34 cellular contexts compared by ENCODE assay signal in genomic region chrY:7966915-7967314, GRCh38.
"Had no signal": no experiment of that assay in that cellular context is flagged by ENCODE, and none has a peak within 500 bp of the region (broad histone marks: within the 10 kb centered on the region; RNA-seq: fewer than 3 reads in every experiment).

No MANE protein-coding gene starts in this region.

- DNase-seq: activated B cell treated with CpG ODN at 0.5 μM for 24 hours; activated CD4-positive, alpha-beta memory T cell treated with anti-CD3 and anti-CD28 coated beads for 36 hours; activated CD4-positive, alpha-beta T cell treated with anti-CD3 and anti-CD28 coated beads for 48 hours; activated CD4-positive, alpha-beta T cell treated with anti-CD3 and anti-CD28 coated beads, Interleukin-2, amount 50 U/mL, for 1 hour; activated CD4-positive, alpha-beta T cell treated with anti-CD3 and anti-CD28 coated beads, Interleukin-2, amount 50 U/mL, for 4 hours; activated CD4-positive, CD25-positive, alpha-beta regulatory T cell treated with anti-CD3 and anti-CD28 coated beads, Interleukin-2, amount 50 U/mL, for 72 hours; activated CD8-positive, alpha-beta memory T cell treated with anti-CD3 and anti-CD28 coated beads, Interleukin-2, amount 50 U/mL, for 4 hours; activated effector memory CD4-positive, alpha-beta T cell treated with Interleukin-2 at 50 U/mL for 16 hours; activated gamma-delta T cell; activated naive CD4-positive, alpha-beta T cell treated with anti-CD3 and anti-CD28 coated beads for 36 hours; activated naive CD4-positive, alpha-beta T cell treated with anti-CD3 and anti-CD28 coated beads, Interleukin-2, amount 50 U/mL, for 16 hours; activated naive CD8-positive, alpha-beta T cell treated with anti-CD3 and anti-CD28 coated beads, Interleukin-2, amount 10 ng/mL, durations not matched to agents 7 days and 5 days; activated naive CD8-positive, alpha-beta T cell treated with anti-CD3 and anti-CD28 coated beads, Interleukin-2, amount 50 U/mL, for 24 hours; activated T-cell treated with anti-CD3 and anti-CD28 coated beads for 4 hours; activated T-cell treated with anti-CD3 and anti-CD28 coated beads, Interleukin-2, amount 50 U/mL, for 1 hour; activated T-cell treated with anti-CD3 and anti-CD28 coated beads, Interleukin-2, amount 50 U/mL, for 4 hours; activated T-cell treated with anti-CD3 and anti-CD28 coated beads, Interleukin-2, amount 50 U/mL, for 72 hours; amygdala; anterior cingulate cortex; caudate nucleus; cerebellar nuclear complex; SW 1271; T-helper 1 cell; T-helper 9 cell had no signal

- H3K4me1 Mint-ChIP-seq: activated B cell treated with CpG ODN at 0.5 μM for 24 hours; activated naive CD8-positive, alpha-beta T cell treated with anti-CD3 and anti-CD28 coated beads, Interleukin-2, amount 10 ng/mL, durations not matched to agents 7 days and 5 days; activated naive CD8-positive, alpha-beta T cell treated with anti-CD3 and anti-CD28 coated beads, Interleukin-2, amount 50 U/mL, for 24 hours; brain; central memory CD8-positive, alpha-beta T cell had no signal

- H3K27me3 Mint-ChIP-seq: activated B cell treated with CpG ODN at 0.5 μM for 24 hours; activated CD4-positive, alpha-beta memory T cell treated with anti-CD3 and anti-CD28 coated beads for 36 hours; activated naive CD8-positive, alpha-beta T cell; activated naive CD8-positive, alpha-beta T cell treated with anti-CD3 and anti-CD28 coated beads, Interleukin-2, amount 10 ng/mL, durations not matched to agents 7 days and 5 days; activated naive CD8-positive, alpha-beta T cell treated with anti-CD3 and anti-CD28 coated beads, Interleukin-2, amount 50 U/mL, for 24 hours; brain; central memory CD8-positive, alpha-beta T cell had no signal

- H3K36me3 ChIP-seq: ascending aorta, cardiac muscle cell had no signal

- H3K9me3 Mint-ChIP-seq: activated B cell treated with CpG ODN at 0.5 μM for 24 hours; activated CD4-positive, alpha-beta memory T cell treated with anti-CD3 and anti-CD28 coated beads for 36 hours; activated naive CD4-positive, alpha-beta T cell treated with anti-CD3 and anti-CD28 coated beads for 36 hours; activated naive CD8-positive, alpha-beta T cell treated with anti-CD3 and anti-CD28 coated beads, Interleukin-2, amount 10 ng/mL, durations not matched to agents 7 days and 5 days; activated naive CD8-positive, alpha-beta T cell treated with anti-CD3 and anti-CD28 coated beads, Interleukin-2, amount 50 U/mL, for 24 hours; activated T-cell treated with anti-CD3 and anti-CD28 coated beads, Interleukin-2, amount 50 U/mL, for 4 hours; activated T-cell treated with anti-CD3 and anti-CD28 coated beads, Interleukin-2, amount 50 U/mL, for 72 hours; activated T-helper 1 cell treated with anti-CD3 and anti-CD28 coated beads, Interleukin-12 subunit alpha, Interleukin-12 subunit beta, Interleukin-2, Interleukin-4 antibody, amounts not matched to agents 30 ng/mL and 10 ng/mL and 1 ng/mL, durations not matched to agents 14 hours and 24 hours and 36 hours; activated T-helper 2 cell treated with anti-CD3 and anti-CD28 coated beads, Interferon-gamma antibody, Interleukin-2, Interleukin-4, amounts not matched to agents 10 μg/mL and 5 μg/mL and 100 μg/mL, durations not matched to agents 14 hours and 24 hours and 36 hours; brain; central memory CD8-positive, alpha-beta T cell; T-helper 1 cell treated with Interleukin-12 subunit alpha and Interleukin-12 subunit beta and Interleukin-4 antibody, amounts not matched to agents 30 μg/mL and 1 μg/mL, for 36 hours; T-helper 2 cell treated with Interferon-gamma antibody and Interleukin-4, amounts not matched to agents 5 μg/mL and 100 μg/mL, for 36 hours had no signal

- H3K27me3 ChIP-seq: ascending aorta, cardiac muscle cell had no signal

- H3K4me3 Mint-ChIP-seq: activated B cell treated with CpG ODN at 0.5 μM for 24 hours; activated CD4-positive, alpha-beta memory T cell treated with anti-CD3 and anti-CD28 coated beads for 36 hours; activated naive CD4-positive, alpha-beta T cell treated with anti-CD3 and anti-CD28 coated beads for 36 hours; activated naive CD8-positive, alpha-beta T cell; activated naive CD8-positive, alpha-beta T cell treated with anti-CD3 and anti-CD28 coated beads, Interleukin-2, amount 10 ng/mL, durations not matched to agents 7 days and 5 days; activated naive CD8-positive, alpha-beta T cell treated with anti-CD3 and anti-CD28 coated beads, Interleukin-2, amount 50 U/mL, for 24 hours; activated T-cell treated with anti-CD3 and anti-CD28 coated beads, Interleukin-2, amount 50 U/mL, for 4 hours; activated T-cell treated with anti-CD3 and anti-CD28 coated beads, Interleukin-2, amount 50 U/mL, for 72 hours; activated T-helper 1 cell treated with anti-CD3 and anti-CD28 coated beads, Interleukin-12 subunit alpha, Interleukin-12 subunit beta, Interleukin-2, Interleukin-4 antibody, amounts not matched to agents 30 ng/mL and 10 ng/mL and 1 ng/mL, durations not matched to agents 14 hours and 24 hours and 36 hours; brain; central memory CD8-positive, alpha-beta T cell; T-helper 1 cell treated with Interleukin-12 subunit alpha and Interleukin-12 subunit beta and Interleukin-4 antibody, amounts not matched to agents 30 μg/mL and 1 μg/mL, for 36 hours; T-helper 2 cell treated with Interferon-gamma antibody and Interleukin-4, amounts not matched to agents 5 μg/mL and 100 μg/mL, for 36 hours had no signal

- H3K27ac ChIP-seq: ascending aorta, cardiac muscle cell, VCaP had no signal

- H3K4me3 ChIP-seq: ascending aorta, cardiac muscle cell had no signal

- ATAC-seq: activated naive CD8-positive, alpha-beta T cell treated with anti-CD3 and anti-CD28 coated beads, Interleukin-2, amount 50 U/mL, for 24 hours had no signal

- H3K4me1 ChIP-seq: ascending aorta had no signal

- H3K27ac Mint-ChIP-seq: activated B cell treated with CpG ODN at 0.5 μM for 24 hours; activated CD4-positive, alpha-beta memory T cell treated with anti-CD3 and anti-CD28 coated beads for 36 hours; activated naive CD4-positive, alpha-beta T cell treated with anti-CD3 and anti-CD28 coated beads for 36 hours; activated naive CD8-positive, alpha-beta T cell; activated naive CD8-positive, alpha-beta T cell treated with anti-CD3 and anti-CD28 coated beads, Interleukin-2, amount 10 ng/mL, durations not matched to agents 7 days and 5 days; activated naive CD8-positive, alpha-beta T cell treated with anti-CD3 and anti-CD28 coated beads, Interleukin-2, amount 50 U/mL, for 24 hours; activated T-cell treated with anti-CD3 and anti-CD28 coated beads, Interleukin-2, amount 50 U/mL, for 72 hours; activated T-helper 1 cell treated with anti-CD3 and anti-CD28 coated beads, Interleukin-12 subunit alpha, Interleukin-12 subunit beta, Interleukin-2, Interleukin-4 antibody, amounts not matched to agents 30 ng/mL and 10 ng/mL and 1 ng/mL, durations not matched to agents 14 hours and 24 hours and 36 hours; activated T-helper 2 cell treated with anti-CD3 and anti-CD28 coated beads, Interferon-gamma antibody, Interleukin-2, Interleukin-4, amounts not matched to agents 10 μg/mL and 5 μg/mL and 100 μg/mL, durations not matched to agents 14 hours and 24 hours and 36 hours; brain; T-helper 1 cell treated with Interleukin-12 subunit alpha and Interleukin-12 subunit beta and Interleukin-4 antibody, amounts not matched to agents 30 μg/mL and 1 μg/mL, for 36 hours; T-helper 2 cell treated with Interferon-gamma antibody and Interleukin-4, amounts not matched to agents 5 μg/mL and 100 μg/mL, for 36 hours had no signal

- H3K36me3 Mint-ChIP-seq: activated CD4-positive, alpha-beta memory T cell treated with anti-CD3 and anti-CD28 coated beads for 36 hours; activated naive CD8-positive, alpha-beta T cell; activated naive CD8-positive, alpha-beta T cell treated with anti-CD3 and anti-CD28 coated beads, Interleukin-2, amount 10 ng/mL, durations not matched to agents 7 days and 5 days; brain had no signal

- H3K9me3 ChIP-seq: ascending aorta had no signal
